In genomic region chr21:45387506-45387905, GRCh38 we compare ENCODE assay signal across 2 cellular contexts.
A peak's percentile ranks its signal among the peaks of the same experiment; 100 is the strongest.
TF ChIP-seq lines count a peak whose summit lies in the region.

No MANE protein-coding gene starts in this region.

TF ChIP-seq in HepG2, 621 proteins besides CTCF, POLR2A, EP300 and RAD21:
- 0 out of 2 replicates have a peak, but pooled peaks have one; percentile 24 for TF ChIP-seq UBTF (CRISPR knock-in tag; IDR thresholded peaks at IDR 0.05)
- no peak for TF ChIP-seq ETV5 (CRISPR knock-in tag; IDR thresholded peaks at IDR 0.05; ENCODE audit: borderline replicate concordance)
- no peak for TF ChIP-seq KMT2A (CRISPR knock-in tag; IDR thresholded peaks at IDR 0.05)

TF ChIP-seq in HEK293T, 16 proteins besides CTCF, POLR2A, EP300 and RAD21:
- TF ChIP-seq FOXA1 (IDR thresholded peaks at IDR 0.05), result no peak
- no peak for TF ChIP-seq SUZ12 (IDR thresholded peaks at IDR 0.05)
- TF ChIP-seq, protein P1, sequence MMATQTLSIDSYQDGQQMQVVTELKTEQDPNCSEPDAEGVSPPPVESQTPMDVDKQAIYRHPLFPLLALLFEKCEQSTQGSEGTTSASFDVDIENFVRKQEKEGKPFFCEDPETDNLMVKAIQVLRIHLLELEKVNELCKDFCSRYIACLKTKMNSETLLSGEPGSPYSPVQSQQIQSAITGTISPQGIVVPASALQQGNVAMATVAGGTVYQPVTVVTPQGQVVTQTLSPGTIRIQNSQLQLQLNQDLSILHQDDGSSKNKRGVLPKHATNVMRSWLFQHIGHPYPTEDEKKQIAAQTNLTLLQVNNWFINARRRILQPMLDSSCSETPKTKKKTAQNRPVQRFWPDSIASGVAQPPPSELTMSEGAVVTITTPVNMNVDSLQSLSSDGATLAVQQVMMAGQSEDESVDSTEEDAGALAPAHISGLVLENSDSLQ (IDR thresholded peaks at IDR 0.05), result no peak
- TF ChIP-seq L3MBTL2 (conservative IDR thresholded peaks at IDR 0.05), result no peak
- no peak for TF ChIP-seq SP1 (IDR thresholded peaks at IDR 0.05)
- TF ChIP-seq FOXM1 (IDR thresholded peaks at IDR 0.05; ENCODE audit: borderline replicate concordance), result no peak
- TF ChIP-seq ELF4 (IDR thresholded peaks at IDR 0.05), result no peak
- TF ChIP-seq HDGF (IDR thresholded peaks at IDR 0.05; ENCODE audit: borderline replicate concordance), result no peak
- no peak for TF ChIP-seq NFRKB (IDR thresholded peaks at IDR 0.05)
- TF ChIP-seq ZNF384 (IDR thresholded peaks at IDR 0.05), result no peak
- TF ChIP-seq TARDBP (IDR thresholded peaks at IDR 0.05), result no peak
- no peak for TF ChIP-seq BHLHE40 (IDR thresholded peaks at IDR 0.05; ENCODE audit: borderline replicate concordance)
- TF ChIP-seq ARNT (IDR thresholded peaks at IDR 0.05), result no peak
- no peak for TF ChIP-seq FOXK2 (IDR thresholded peaks at IDR 0.05)
- TF ChIP-seq CTBP1 (IDR thresholded peaks at IDR 0.05; ENCODE audit: borderline replicate concordance), result no peak
TF ChIP-seq in HEK293T: peak in this region for 0.
